Comparison of ENCODE assay signal across 1 cellular context in the genomic region with DNA sequence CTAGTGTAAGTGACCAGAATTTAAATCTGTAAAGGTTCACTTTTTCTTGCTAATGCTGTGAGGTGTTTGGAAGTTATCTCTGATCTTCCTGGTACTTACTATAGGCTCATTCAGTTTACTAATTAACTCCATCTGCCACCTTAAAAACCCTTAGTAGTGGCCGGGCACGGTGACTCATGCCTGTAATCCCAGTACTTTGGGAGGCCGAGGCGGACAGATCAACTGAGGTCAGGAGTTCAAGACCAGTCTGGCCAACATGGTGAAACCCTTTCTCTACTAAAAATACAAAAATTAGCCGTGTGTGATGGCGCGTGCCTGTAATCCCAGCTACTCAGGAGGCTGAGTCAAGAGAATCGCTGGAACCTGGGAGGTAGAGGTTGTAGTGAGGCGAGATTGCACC.
TF ChIP-seq lines count a peak whose summit lies in the region.

No MANE protein-coding gene starts in this region.

TF ChIP-seq in HCT116, 20 proteins besides CTCF, POLR2A, EP300 and RAD21:
- TF ChIP-seq, protein P1, sequence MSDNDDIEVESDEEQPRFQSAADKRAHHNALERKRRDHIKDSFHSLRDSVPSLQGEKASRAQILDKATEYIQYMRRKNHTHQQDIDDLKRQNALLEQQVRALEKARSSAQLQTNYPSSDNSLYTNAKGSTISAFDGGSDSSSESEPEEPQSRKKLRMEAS (IDR thresholded peaks at IDR 0.05): peak; percentile 39; the same call in 1 of the 2 replicates
- peak; percentile 57; the same call in 1 of the 2 replicates for TF ChIP-seq CBX3 (IDR thresholded peaks at IDR 0.05; ENCODE audit: low read depth)
- peak; percentile 61 for TF ChIP-seq CEBPB (IDR thresholded peaks at IDR 0.05; ENCODE audit: low read depth)
- peak; percentile 84 for TF ChIP-seq JUND (IDR thresholded peaks at IDR 0.05)
- peak; percentile 83 for TF ChIP-seq SP1 (IDR thresholded peaks at IDR 0.05; ENCODE audit: low read depth)
- TF ChIP-seq FOSL1 (IDR thresholded peaks at IDR 0.05; ENCODE audit: low read depth): peak; percentile 73; the same call in 1 of the 2 replicates
- TF ChIP-seq SRF (IDR thresholded peaks at IDR 0.05; ENCODE audit: low read depth): 0 out of 2 replicates have a peak, but pooled peaks have one; percentile 41
- TF ChIP-seq TCF7L2 (IDR thresholded peaks at IDR 0.05; ENCODE audit: borderline replicate concordance, extremely low read depth, insufficient read depth, insufficient read length): peak; percentile 19
